11 cellular contexts compared by ENCODE assay signal in the genomic region with DNA sequence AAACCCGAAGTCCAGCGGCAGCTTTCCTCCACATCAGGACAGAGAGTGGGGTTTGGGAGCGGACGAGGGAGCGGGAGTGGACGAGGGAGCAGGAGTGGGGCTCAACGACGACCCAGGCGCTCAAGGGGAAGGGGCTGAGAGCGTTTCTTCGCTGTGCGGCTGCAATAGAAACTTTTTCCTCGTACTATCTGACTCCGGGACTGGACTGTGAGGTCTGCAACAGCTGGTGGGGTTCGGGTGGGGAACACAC. TPM values are rescaled to one million over a fixed set of nuclear protein-coding genes. Genes with fewer than 3 reads are reported as not detected.
DNase-seq lines count a peak whose midpoint lies in the region; TF ChIP-seq lines count a peak whose summit lies in the region.
"Had no signal": no experiment of that assay in that cellular context is flagged by ENCODE, and none has a peak within 500 bp of the region (broad histone marks: within the 10 kb centered on the region; RNA-seq: fewer than 3 reads in every experiment).

No MANE protein-coding gene starts in this region.

- no peaks in the 10 kb centered on the region for H3K36me3 ChIP-seq in skeletal muscle satellite cell (ENCODE audit: insufficient read depth, low read length)

- H3K36me3 Mint-ChIP-seq in HFFc6 (ENCODE audit: low read depth) (no peaks in the 10 kb centered on the region), brain (no peaks in the 10 kb centered on the region)

- DNase-seq in HFFc6 (no peak), SHP77 treated with DMSO at 0.1 percent for 48 hours (lab: John Stamatoyannopoulos, UW) (no peak), head of caudate nucleus (no peak), NCI-H526 (lab: John Stamatoyannopoulos, UW) (no peak)
- DNase-seq in stimulated activated naive CD4-positive, alpha-beta T cell treated with Interleukin-2 at 50 U/mL for 16 hours (lab: John Stamatoyannopoulos, UW) = no peak
- DNase-seq: activated CD4-positive, alpha-beta T cell treated with anti-CD3 and anti-CD28 coated beads for 1 hour; NCI-H146 had no signal

- H3K27me3 Mint-ChIP-seq in HFFc6 (ENCODE audit: insufficient read depth) (peaks cover 27% of the 10 kb centered on the region), brain (peaks cover 87% of the 10 kb centered on the region)

- H3K4me2 ChIP-seq in skeletal muscle satellite cell (ENCODE audit: low read length) = peak overlapping the region; percentile 78

- intact Hi-C loops in head of caudate nucleus (cut with DNase I) = no loop called here

- no peak overlapping the region for H3K4me3 ChIP-seq in skeletal muscle satellite cell (ENCODE audit: low read length)

- H3K9me3 Mint-ChIP-seq in HFFc6 (no peaks in the 10 kb centered on the region), brain (peaks cover 0 to 7% (median 1%) of the 10 kb centered on the region in 5 experiments)

- H3K4me3 Mint-ChIP-seq in HFFc6 = peak overlapping the region; percentile 44; the same call in 1 of the 2 replicates
- H3K4me3 Mint-ChIP-seq in brain = peak overlapping the region; percentile 49 to 91 (median 85)

- H3K4me1 Mint-ChIP-seq in HFFc6 (ENCODE audit: low read depth) (peaks cover 10% of the 10 kb centered on the region; the same call in 1 of the 2 replicates), brain (peaks cover 15% of the 10 kb centered on the region)

- H3K27ac ChIP-seq in layer of hippocampus (ENCODE audit: low read depth, low read length) = peak overlapping the region; percentile 60
- H3K27ac ChIP-seq: epithelial cell of prostate had no signal

- TF ChIP-seq CTCF in HFFc6 (IDR thresholded peaks at IDR 0.05) = no peak
- no peak for TF ChIP-seq CTCF in brain (conservative IDR thresholded peaks at IDR 0.05)

- no peak overlapping the region for H3K9ac ChIP-seq in skeletal muscle satellite cell (ENCODE audit: low read depth, low read length)

- H3K9me3 ChIP-seq in skeletal muscle satellite cell (replicated peaks; ENCODE audit: low read length) = no peaks in the 10 kb centered on the region

- H3K27ac Mint-ChIP-seq in HFFc6 = no peak overlapping the region
- peak overlapping the region in 3 of 5 experiments; percentile 69 to 94 (median 89) for H3K27ac Mint-ChIP-seq in brain

- peaks cover 10% of the 10 kb centered on the region for H3K4me1 ChIP-seq in skeletal muscle satellite cell (ENCODE audit: control insufficient read depth, insufficient read depth, low read length)

- H3K27me3 ChIP-seq in layer of hippocampus (ENCODE audit: control insufficient read depth, insufficient read depth, low read length) (peaks cover 3% of the 10 kb centered on the region), skeletal muscle satellite cell (ENCODE audit: control insufficient read depth, insufficient read depth, low read length) (peaks cover 78% of the 10 kb centered on the region)

RNA-seq across cellular contexts. Expression of gene FAM20A, which starts 1.4 kb away (rescaled TPM):
- not detected for total RNA-seq in HFFc6 (2021; fragmentation: NEBNext Ultra II Directional; extraction: Animal tissue kit (Norgen Biotek cat#: 25700))
- polyA plus RNA-seq in brain (ENCODE audit: insufficient read depth, low read depth, low replicate concordance) = 2.4 TPM
- 5.8 and 6.1 TPM in 2 replicates for total RNA-seq in skeletal muscle satellite cell (2012; rRNA removed)
